8 cellular contexts compared by ENCODE assay signal in genomic region chr14:87992349-87992719, GRCh38. TPM values are rescaled to one million over a fixed set of nuclear protein-coding genes. Genes with fewer than 3 reads are reported as not detected.
DNase-seq lines count a peak whose midpoint lies in the region; ATAC-seq and TF ChIP-seq lines count a peak whose summit lies in the region.

No MANE protein-coding gene starts in this region.

- H3K36me3 ChIP-seq in A673 (ENCODE audit: insufficient read depth, low read length, poor library complexity, severe bottlenecking) = no peaks in the 10 kb centered on the region

- no peaks in the 10 kb centered on the region for H3K27me3 ChIP-seq in A673 (replicated peaks; ENCODE audit: insufficient read depth, low read depth, low read length, poor library complexity)

- POLR2A ChIA-PET in A673 (lab: Charles Lee; ENCODE audit: low non-redundant PET) = no interaction called here
- POLR2A ChIA-PET in T-cell (lab: Charles Lee) = interaction anchor here (1.5 to 2.8 kb wide), 2 partner anchors 13 to 17 kb away, joined by 4 to 33 read pairs; partner anchors contain the start of gene GPR65 (in 1 of the 2)

- TF ChIP-seq CTCF in A673 (conservative IDR thresholded peaks at IDR 0.05; ENCODE audit: low read depth, low read length) (no peak), osteocyte (IDR thresholded peaks at IDR 0.05) (no peak)

- peak overlapping the region; percentile 86 to 93 (median 88) for H3K4me3 Mint-ChIP-seq in T-cell
- peak overlapping the region; percentile 78 for H3K4me3 Mint-ChIP-seq in osteocyte (ENCODE audit: unreplicated experiment)

- peak overlapping the region; percentile 62 for H3K4me3 ChIP-seq in A673 (ENCODE audit: low read depth, low read length, poor library complexity, severe bottlenecking)

- H3K27ac ChIP-seq in A673 (ENCODE audit: low read depth, low read length, poor library complexity, severe bottlenecking) = peak overlapping the region; percentile 79

- H3K4me1 Mint-ChIP-seq in T-cell (peaks cover 75 to 79% (median 75%) of the 10 kb centered on the region in 3 donors), osteocyte (ENCODE audit: unreplicated experiment) (peaks cover 18% of the 10 kb centered on the region)

- H3K36me3 Mint-ChIP-seq in T-cell = no peaks in the 10 kb centered on the region
- no peaks in the 10 kb centered on the region for H3K36me3 Mint-ChIP-seq in osteocyte (ENCODE audit: unreplicated experiment)

- H3K27me3 Mint-ChIP-seq in T-cell = no peaks in the 10 kb centered on the region
- no peaks in the 10 kb centered on the region for H3K27me3 Mint-ChIP-seq in osteocyte (ENCODE audit: unreplicated experiment)

- H3K9me3 ChIP-seq in A673 (ENCODE audit: low read depth, low read length, poor library complexity, severe bottlenecking) = no peaks in the 10 kb centered on the region

- H3K9me3 Mint-ChIP-seq in T-cell (no peaks in the 10 kb centered on the region), osteocyte (ENCODE audit: unreplicated experiment) (no peaks in the 10 kb centered on the region)

- TSS peak; percentile 71 for BruUV-seq in A673 (replicated peaks; lab: Mats Ljungman, UMichigan)

- ATAC-seq in GM21367 (IDR thresholded peaks at IDR 0.05; ENCODE audit: unreplicated experiment) (peak; percentile 4), T-cell (replicated peaks in 1 of 4) (no peak), GM18520 (IDR thresholded peaks at IDR 0.05; ENCODE audit: unreplicated experiment) (no peak)

- intact Hi-C loops in A673 (cut with micrococcal nuclease; ENCODE audit: unreplicated experiment) = no loop called here

- H3K27ac Mint-ChIP-seq in T-cell (peak overlapping the region; percentile 88 to 95), osteocyte (ENCODE audit: unreplicated experiment) (peak overlapping the region; percentile 87)

- H3K4me1 ChIP-seq in A673 (ENCODE audit: insufficient read depth, low read length, poor library complexity, severe bottlenecking) = peaks cover 6% of the 10 kb centered on the region

- CTCF ChIA-PET in A673 (lab: Charles Lee) = no interaction called here
- CTCF ChIA-PET in T-cell (lab: Charles Lee) = interaction anchor here (0.7 to 1.2 kb wide), 5 partner anchors 9 to 20 kb away, joined by 3 to 13 read pairs (median 4); partner anchors contain the start of gene GPR65 (in 1 of the 2)

- DNase-seq in A673 (ENCODE audit: low spot score) = peak; percentile 14
- peak in 3 of 34 experiments; percentile 6 to 13 (median 7) for DNase-seq in T-cell
- peak; percentile 38 for DNase-seq in fibroblast of peridontal ligament (ENCODE audit: extremely low read depth)
- DNase-seq in osteocyte (ENCODE audit: extremely low spot score, unreplicated experiment) = no peak
- DNase-seq in GOT3 (lab: John Stamatoyannopoulos, UW) = no peak
- DNase-seq in epidermal melanocyte (ENCODE audit: insufficient read length, low spot score) = no peak

RNA-seq across cellular contexts. Expression of gene GALC, which starts 0.6 kb away (rescaled TPM):
- total RNA-seq in A673 (2021) (9.5 and 11.5 TPM in 2 replicates), T-cell (10 to 100 TPM; 17.2 to 20.5 (median 18.6) TPM), osteocyte (15.8 and 21.3 TPM in 2 replicates)

RNA-seq across cellular contexts. Expression of gene GPR65, which starts 12.6 kb away (rescaled TPM):
- not detected in 2 replicates for total RNA-seq in A673 (2021)
- 10 to 100 TPM in 3 of 5 donors, 1 to 10 TPM in 2; 8.3 to 13.4 (median 10.9) TPM for total RNA-seq in T-cell
- total RNA-seq in osteocyte = not detected in 2 replicates

Comparison
In these comparisons a context has a peak if more than half of its experiments do, and no peak if none do; other contexts are left out.
1. DNase-seq: peak in A673 (single experiment) and fibroblast of peridontal ligament (single experiment); none in osteocyte (single experiment), GOT3 (single experiment) and epidermal melanocyte (single experiment).